Comparison of ENCODE assay signal across 21 cellular contexts in the genomic region with DNA sequence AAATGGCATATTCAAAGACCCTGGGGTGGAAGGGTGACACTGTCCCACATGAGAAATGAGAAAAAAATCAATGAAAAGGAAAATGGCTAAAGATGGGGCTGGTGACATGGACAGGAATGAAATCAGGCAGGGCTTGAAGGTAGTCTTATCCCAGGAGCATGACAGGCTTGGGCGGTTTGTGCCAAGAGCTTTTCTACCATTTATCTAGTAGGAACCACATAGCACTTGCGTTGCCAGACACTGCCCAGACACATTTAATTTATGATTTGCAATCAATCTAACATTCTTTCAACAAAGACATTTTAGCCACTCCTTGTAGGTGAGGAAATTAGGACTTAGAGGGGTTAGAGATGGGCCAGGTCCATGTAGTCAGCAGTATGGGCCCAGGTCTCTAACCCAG.
DNase-seq lines count a peak whose midpoint lies in the region; ATAC-seq and TF ChIP-seq lines count a peak whose summit lies in the region.
"Had no signal": no experiment of that assay in that cellular context is flagged by ENCODE, and none has a peak within 500 bp of the region (broad histone marks: within the 10 kb centered on the region; RNA-seq: fewer than 3 reads in every experiment).

No MANE protein-coding gene starts in this region.

- H3K9me3 Mint-ChIP-seq in Caco-2 (ENCODE audit: unreplicated experiment), result peaks cover 9% of the 10 kb centered on the region
- H3K9me3 Mint-ChIP-seq in type B pancreatic cell, result no peaks in the 10 kb centered on the region
- H3K9me3 Mint-ChIP-seq: CD8-positive, alpha-beta T cell had no signal

- H3K4me1 ChIP-seq in Caco-2 (peaks cover 46% of the 10 kb centered on the region), body of pancreas (peaks cover 2% of the 10 kb centered on the region)

- TF ChIP-seq CTCF in Caco-2 (IDR thresholded peaks at IDR 0.05; ENCODE audit: insufficient read depth in 1 of 2, low read depth in 1 of 2, low read length in 1 of 2, severe bottlenecking in 1 of 2, unreplicated experiment in 1 of 2), result no peak
- no peak for TF ChIP-seq CTCF in body of pancreas (IDR thresholded peaks at IDR 0.05)
- no peak for TF ChIP-seq CTCF in type B pancreatic cell (conservative IDR thresholded peaks at IDR 0.05)

- H3K9me3 ChIP-seq in Caco-2 (no peaks in the 10 kb centered on the region), body of pancreas (no peaks in the 10 kb centered on the region)
- H3K9me3 ChIP-seq: A549; BLaER1 treated with 17β-estradiol and CSF1 and Interleukin-3, amounts not matched to agents 10 nM and 100 nM had no signal

- POLR2A ChIA-PET in Caco-2 (lab: Charles Lee), result no interaction called here

- peaks cover 9% of the 10 kb centered on the region for H3K36me3 Mint-ChIP-seq in Caco-2 (ENCODE audit: insufficient read depth, unreplicated experiment)
- H3K36me3 Mint-ChIP-seq in type B pancreatic cell, result peaks cover 3% of the 10 kb centered on the region
- H3K36me3 Mint-ChIP-seq: CD8-positive, alpha-beta T cell had no signal

- peak overlapping the region; percentile 73 for H3K27ac Mint-ChIP-seq in Caco-2 (ENCODE audit: unreplicated experiment)
- peak overlapping the region; percentile 40 for H3K27ac Mint-ChIP-seq in type B pancreatic cell
- H3K27ac Mint-ChIP-seq: B cell; CD4-positive, alpha-beta T cell; CD8-positive, alpha-beta T cell had no signal

- no TSS peak for BruUV-seq in Caco-2 (replicated peaks; lab: Mats Ljungman, UMichigan)

- ATAC-seq in body of pancreas, result no peak
- no peak for ATAC-seq in GM18868 (IDR thresholded peaks at IDR 0.05; ENCODE audit: unreplicated experiment)
- ATAC-seq: A549; CD8-positive, alpha-beta T cell; GM12878 had no signal

- H3K27me3 ChIP-seq in Caco-2 (replicated peaks; ENCODE audit: control insufficient read depth, insufficient read depth, low read length) (no peaks in the 10 kb centered on the region), body of pancreas (no peaks in the 10 kb centered on the region)
- H3K27me3 ChIP-seq: BLaER1 treated with 17β-estradiol and CSF1 and Interleukin-3, amounts not matched to agents 10 nM and 100 nM had no signal

- H3K4me3 Mint-ChIP-seq in Caco-2 (ENCODE audit: unreplicated experiment), result no peak overlapping the region
- peak overlapping the region; percentile 48 for H3K4me3 Mint-ChIP-seq in type B pancreatic cell
- H3K4me3 Mint-ChIP-seq: B cell; CD4-positive, alpha-beta T cell; CD8-positive, alpha-beta T cell had no signal

- H3K4me3 ChIP-seq in Caco-2 (ENCODE audit: low read depth, low read length), result no peak overlapping the region
- no peak overlapping the region for H3K4me3 ChIP-seq in body of pancreas
- H3K4me3 ChIP-seq: A549; BLaER1 treated with 17β-estradiol and CSF1 and Interleukin-3, amounts not matched to agents 10 nM and 100 nM; GM12878 had no signal

- H3K4me1 Mint-ChIP-seq in Caco-2 (ENCODE audit: low read depth, unreplicated experiment), result peaks cover 51% of the 10 kb centered on the region
- peaks cover 35% of the 10 kb centered on the region for H3K4me1 Mint-ChIP-seq in type B pancreatic cell (ENCODE audit: unreplicated experiment)
- H3K4me1 Mint-ChIP-seq: B cell had no signal

- DNase-seq in Caco-2 (no peak), body of pancreas (peak in 3 of 4 donors; percentile 8 to 26 (median 20)), type B pancreatic cell (ENCODE audit: extremely low spot score, unreplicated experiment) (no peak), midbrain (lab: John Stamatoyannopoulos, UW) (no peak)
- DNase-seq: AML-193; CD4-positive, alpha-beta T cell; CD8-positive, alpha-beta T cell; DMS 273 treated with DMSO at 0.1 percent for 48 hours; DMS153; DMS53; DMS79; DND-41; EL; GDM1 had no signal

- no peak overlapping the region for H3K27ac ChIP-seq in body of pancreas
- H3K27ac ChIP-seq: 22Rv1; A549; BLaER1 treated with 17β-estradiol and CSF1 and Interleukin-3, amounts not matched to agents 10 nM and 100 nM; C4-2B had no signal

- no peak for TF ChIP-seq POLR2A in body of pancreas (IDR thresholded peaks at IDR 0.05)

- 55 to 65% methylated on average over 2 of the region's 2 CpGs for WGBS in body of pancreas, 2 donors

- intact Hi-C loops in Caco-2 (cut with micrococcal nuclease; ENCODE audit: unreplicated experiment), result no loop called here
- intact Hi-C loops in body of pancreas (cut with DNase I), result no loop called here

- H3K27me3 Mint-ChIP-seq in Caco-2 (ENCODE audit: insufficient read depth, unreplicated experiment), result no peaks in the 10 kb centered on the region
- peaks cover 5% of the 10 kb centered on the region for H3K27me3 Mint-ChIP-seq in type B pancreatic cell
- H3K27me3 Mint-ChIP-seq: B cell had no signal

- CTCF ChIA-PET in Caco-2 (lab: Charles Lee), result no interaction called here

- H3K36me3 ChIP-seq in Caco-2 (ENCODE audit: control insufficient read depth, insufficient read depth, low read length) (no peaks in the 10 kb centered on the region), body of pancreas (replicated peaks in 1 of 2; ENCODE audit: insufficient read depth in 1 of 2, low read depth in 2 of 2) (no peaks in the 10 kb centered on the region)
- H3K36me3 ChIP-seq: BLaER1 treated with 17β-estradiol and CSF1 and Interleukin-3, amounts not matched to agents 10 nM and 100 nM had no signal

Comparison
In these comparisons a context has a peak if more than half of its experiments do, and no peak if none do; other contexts are left out.
1. DNase-seq: peak in body of pancreas (3 of 4); none in Caco-2 (0 of 2), type B pancreatic cell (single experiment) and midbrain (single experiment).